In genomic region chr20:53162251-53162835, GRCh38 we compare ENCODE assay signal across 1 cellular context.
TF ChIP-seq lines count a peak whose summit lies in the region.

No MANE protein-coding gene starts in this region.

TF ChIP-seq in GM23338, 12 proteins besides CTCF, POLR2A, EP300 and RAD21 (continued from another document):
- no peak for TF ChIP-seq JUNB (IDR thresholded peaks at IDR 0.05; ENCODE audit: unreplicated experiment)
- no peak for TF ChIP-seq EZH2 (IDR thresholded peaks at IDR 0.05; ENCODE audit: low read depth, unreplicated experiment)
- no peak for TF ChIP-seq NANOG (IDR thresholded peaks at IDR 0.05; ENCODE audit: borderline replicate concordance)
TF ChIP-seq in GM23338: peak in this region for 0.
